27 cellular contexts compared by ENCODE assay signal in the genomic region with DNA sequence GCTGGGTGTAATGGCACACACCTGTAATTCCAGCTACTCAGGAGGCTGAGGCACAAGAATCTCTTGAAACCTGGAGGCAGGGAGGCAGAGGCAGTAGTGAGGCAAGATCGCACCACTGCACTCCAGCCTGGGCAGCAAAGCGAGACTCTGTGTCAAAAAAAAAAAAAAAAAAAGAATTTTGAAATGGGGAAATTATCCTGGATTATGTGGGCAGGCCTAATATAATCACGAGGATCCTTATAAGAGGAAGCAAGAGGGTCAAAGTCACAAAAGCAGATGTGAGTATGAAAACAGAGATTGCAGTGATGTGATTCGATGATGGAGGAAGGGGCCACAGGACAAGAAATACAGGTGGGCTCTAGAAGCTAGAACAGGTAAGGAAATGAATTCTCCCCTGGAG.
"Had no signal": no experiment of that assay in that cellular context is flagged by ENCODE, and none has a peak within 500 bp of the region (broad histone marks: within the 10 kb centered on the region; RNA-seq: fewer than 3 reads in every experiment).

No MANE protein-coding gene starts in this region.

- ATAC-seq: activated T-cell treated with anti-CD3 and anti-CD28 coated beads, Interleukin-2, amount 50 U/mL, for 4 hours; activated T-helper 17 cell treated with anti-CD3 and anti-CD28 coated beads, Interleukin-2, amount 50 U/mL, for 72 hours; Right ventricle myocardium inferior; T-cell had no signal

- H3K4me1 Mint-ChIP-seq: activated CD4-positive, alpha-beta T cell treated with anti-CD3 and anti-CD28 coated beads, Interleukin-2, amount 10 ng/mL, durations not matched to agents 7 days and 5 days; activated T-helper 17 cell treated with anti-CD3 and anti-CD28 coated beads, Interleukin-2, amount 50 U/mL, for 72 hours; brain; central memory CD8-positive, alpha-beta T cell; T-cell had no signal

- H3K27ac ChIP-seq: SK-N-MC, VCaP had no signal

- DNase-seq: activated CD4-positive, alpha-beta memory T cell treated with anti-CD3 and anti-CD28 coated beads for 36 hours; activated CD4-positive, alpha-beta T cell treated with anti-CD3 and anti-CD28 coated beads, Interleukin-2, amount 10 ng/mL, durations not matched to agents 7 days and 5 days; activated CD4-positive, CD25-positive, alpha-beta regulatory T cell; activated CD8-positive, alpha-beta memory T cell treated with anti-CD3 and anti-CD28 coated beads for 24 hours; activated gamma-delta T cell; activated naive CD4-positive, alpha-beta T cell treated with anti-CD3 and anti-CD28 coated beads for 36 hours; activated T-cell treated with anti-CD3 and anti-CD28 coated beads, Interleukin-2, amount 50 U/mL, for 4 hours; amygdala; KG1; NCI-H1105; NCI-H1436; NCI-H1694 treated with DMSO at 0.1 percent for 48 hours; NCI-H2081; NCI-H510A treated with DMSO at 0.1 percent for 48 hours; NCI-H69; NK-92 treated with Interleukin-12 subunit alpha and Interleukin-12 subunit beta, amount 100 ng/mL, for 24 hours; RPMI8226; T-cell; T-helper 2 cell; T1000 had no signal

- H3K36me3 Mint-ChIP-seq: activated CD4-positive, alpha-beta memory T cell treated with anti-CD3 and anti-CD28 coated beads for 36 hours; activated naive CD8-positive, alpha-beta T cell; brain; T-cell had no signal

- H3K27me3 Mint-ChIP-seq: activated CD4-positive, alpha-beta memory T cell treated with anti-CD3 and anti-CD28 coated beads for 36 hours; activated naive CD8-positive, alpha-beta T cell; activated T-helper 17 cell treated with anti-CD3 and anti-CD28 coated beads, Interleukin-2, amount 50 U/mL, for 72 hours; brain; central memory CD8-positive, alpha-beta T cell had no signal

- H3K27ac Mint-ChIP-seq: activated CD4-positive, alpha-beta memory T cell treated with anti-CD3 and anti-CD28 coated beads for 36 hours; activated CD4-positive, alpha-beta T cell treated with anti-CD3 and anti-CD28 coated beads, Interleukin-2, amount 10 ng/mL, durations not matched to agents 7 days and 5 days; activated naive CD4-positive, alpha-beta T cell treated with anti-CD3 and anti-CD28 coated beads for 36 hours; activated naive CD8-positive, alpha-beta T cell; activated T-helper 17 cell treated with anti-CD3 and anti-CD28 coated beads, Interleukin-2, amount 50 U/mL, for 72 hours; T-cell had no signal

- H3K9me3 Mint-ChIP-seq: activated CD4-positive, alpha-beta memory T cell treated with anti-CD3 and anti-CD28 coated beads for 36 hours; activated CD4-positive, alpha-beta T cell treated with anti-CD3 and anti-CD28 coated beads, Interleukin-2, amount 10 ng/mL, durations not matched to agents 7 days and 5 days; activated naive CD4-positive, alpha-beta T cell treated with anti-CD3 and anti-CD28 coated beads for 36 hours; activated T-cell treated with anti-CD3 and anti-CD28 coated beads, Interleukin-2, amount 50 U/mL, for 4 hours; activated T-helper 17 cell treated with anti-CD3 and anti-CD28 coated beads, Interleukin-2, amount 50 U/mL, for 72 hours; central memory CD8-positive, alpha-beta T cell; T-cell had no signal

- H3K4me3 Mint-ChIP-seq: activated CD4-positive, alpha-beta memory T cell treated with anti-CD3 and anti-CD28 coated beads for 36 hours; activated CD4-positive, alpha-beta T cell treated with anti-CD3 and anti-CD28 coated beads, Interleukin-2, amount 10 ng/mL, durations not matched to agents 7 days and 5 days; activated naive CD4-positive, alpha-beta T cell treated with anti-CD3 and anti-CD28 coated beads for 36 hours; activated naive CD8-positive, alpha-beta T cell; activated T-cell treated with anti-CD3 and anti-CD28 coated beads, Interleukin-2, amount 50 U/mL, for 4 hours; activated T-helper 17 cell treated with anti-CD3 and anti-CD28 coated beads, Interleukin-2, amount 50 U/mL, for 72 hours; brain; central memory CD8-positive, alpha-beta T cell; T-cell had no signal

- H3K4me3 ChIP-seq: SK-N-MC had no signal
